Comparison of ENCODE assay signal across 8 cellular contexts in the genomic region with DNA sequence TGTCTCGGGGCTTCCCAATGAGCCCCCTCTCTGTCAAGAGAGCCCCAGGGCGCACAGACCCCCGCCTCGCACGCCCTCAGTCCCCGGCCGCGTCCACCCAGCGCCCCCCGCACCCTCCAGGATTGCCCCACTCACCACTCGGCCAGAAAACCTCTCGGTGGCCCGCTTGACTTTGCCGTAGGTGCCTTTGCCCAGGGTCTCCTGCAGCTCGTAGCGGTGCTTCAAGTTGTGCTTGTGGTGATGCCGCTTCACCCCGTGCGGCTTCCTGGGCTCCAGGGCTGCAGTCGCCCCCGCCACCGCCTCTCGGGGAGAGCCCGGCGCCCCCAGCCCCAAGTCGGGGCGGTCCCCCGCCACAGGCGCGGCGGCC. TPM values are rescaled to one million over a fixed set of nuclear protein-coding genes. Genes with fewer than 3 reads are reported as not detected.
DNase-seq lines count a peak whose midpoint lies in the region; ATAC-seq and TF ChIP-seq lines count a peak whose summit lies in the region.

No MANE protein-coding gene starts in this region.

- peaks cover 0 to 92% (median 47%) of the 10 kb centered on the region in 7 donors for H3K27me3 ChIP-seq in spleen (replicated peaks in 1 of 7)

- H3K27me3 Mint-ChIP-seq in activated T-cell treated with anti-CD3 and anti-CD28 coated beads, Interleukin-2, amount 50 U/mL, for 24 hours, result peaks cover 78% of the 10 kb centered on the region

- WGBS in spleen, 5 donors, result 2 to 4% (median 3%) methylated on average over 5 to 31 of the region's 31 CpGs

- peak overlapping the region in 6 of 8 donors; percentile 65 to 74 (median 70) for H3K27ac ChIP-seq in spleen

- no peak for TF ChIP-seq POLR2A in spleen (IDR thresholded peaks at IDR 0.05)

- H3K36me3 Mint-ChIP-seq in activated T-cell treated with anti-CD3 and anti-CD28 coated beads, Interleukin-2, amount 50 U/mL, for 24 hours (ENCODE audit: low read depth), result no peaks in the 10 kb centered on the region

- H3K4me3 Mint-ChIP-seq in activated T-cell treated with anti-CD3 and anti-CD28 coated beads, Interleukin-2, amount 50 U/mL, for 24 hours, result peak overlapping the region; percentile 65

- intact Hi-C loops in spleen (cut with DNase I; ENCODE audit: low total_unique reads), result loop anchor here (5.0 kb wide), 1 partner anchor 716 kb away; no protein-coding TSS in a partner anchor

- peaks cover 15% of the 10 kb centered on the region for H3K4me1 Mint-ChIP-seq in activated T-cell treated with anti-CD3 and anti-CD28 coated beads, Interleukin-2, amount 50 U/mL, for 24 hours (ENCODE audit: low read depth)

- H3K9me3 ChIP-seq in spleen, result no peaks in the 10 kb centered on the region

- no peaks in the 10 kb centered on the region for H3K36me3 ChIP-seq in spleen

- no peak for TF ChIP-seq CTCF in spleen (IDR thresholded peaks at IDR 0.05 in 8 of 11, conservative IDR thresholded peaks at IDR 0.05 in 3 of 11)

- no peak for ATAC-seq in HG03354 (IDR thresholded peaks at IDR 0.05; ENCODE audit: poor library complexity, severe bottlenecking, unreplicated experiment)

- peaks cover 5 to 43% (median 31%) of the 10 kb centered on the region in 6 donors for H3K4me1 ChIP-seq in spleen

- H3K4me3 ChIP-seq in spleen, result peak overlapping the region; percentile 35 to 77 (median 47)

- H3K9me3 Mint-ChIP-seq in activated T-cell treated with anti-CD3 and anti-CD28 coated beads, Interleukin-2, amount 50 U/mL, for 24 hours, result no peaks in the 10 kb centered on the region

- H3K27ac Mint-ChIP-seq in activated T-cell treated with anti-CD3 and anti-CD28 coated beads, Interleukin-2, amount 50 U/mL, for 24 hours, result no peak overlapping the region

- peak; percentile 6 for DNase-seq in NCI-H146 (lab: John Stamatoyannopoulos, UW)
- DNase-seq in NCI-H146 treated with DMSO at 0.1 percent for 48 hours (lab: John Stamatoyannopoulos, UW; ENCODE audit: unreplicated experiment), result no peak
- DNase-seq in activated T-cell treated with anti-CD3 and anti-CD28 coated beads, Interleukin-2, amount 50 U/mL, for 24 hours, result peak; percentile 47
- DNase-seq in hepatic stellate cell (ENCODE audit: low spot score), result peak; percentile 33
- no peak for DNase-seq in spleen
- no peak for DNase-seq in stimulated activated CD8-positive, alpha-beta memory T cell treated with anti-CD3 and anti-CD28 coated beads, Interleukin-4, amount 100 ng/mL, for 48 hours
- no peak for DNase-seq in UCSD-AML1 (lab: John Stamatoyannopoulos, UW; ENCODE audit: unreplicated experiment)

RNA-seq across cellular contexts. Expression of a gene that starts 0.5 kb away (rescaled TPM):
- 1 to 10 TPM in 6 of 7 donors, under 1 TPM in 1; 0.93 to 3.3 (median 1.5) TPM for total RNA-seq in spleen
- under 1 TPM; 0.20 to 0.67 (median 0.59) TPM for polyA plus RNA-seq in spleen

Comparison
In these comparisons a context has a peak if more than half of its experiments do, and no peak if none do; other contexts are left out.
1. DNase-seq: peak in NCI-H146 (single experiment), activated T-cell treated with anti-CD3 and anti-CD28 coated beads, Interleukin-2, amount 50 U/mL, for 24 hours (single experiment) and hepatic stellate cell (single experiment); none in NCI-H146 treated with DMSO at 0.1 percent for 48 hours (single experiment), spleen (single experiment), stimulated activated CD8-positive, alpha-beta memory T cell treated with anti-CD3 and anti-CD28 coated beads, Interleukin-4, amount 100 ng/mL, for 48 hours (single experiment) and UCSD-AML1 (single experiment).